Comparison of ENCODE assay signal across 15 cellular contexts in the genomic region with DNA sequence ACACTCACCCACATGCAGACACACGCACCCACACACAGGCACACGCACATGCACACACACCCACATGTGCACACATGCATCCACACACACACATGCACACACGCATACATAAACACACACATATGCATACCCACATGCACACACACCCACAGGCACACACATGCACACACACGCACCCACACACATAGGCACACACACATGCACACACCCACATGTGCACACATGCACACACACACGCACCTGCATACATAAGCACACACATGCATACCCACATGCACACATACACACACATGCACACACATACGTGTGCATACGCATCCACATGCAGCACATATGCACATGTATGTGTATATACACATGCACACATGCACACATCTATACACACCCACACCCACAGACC.
DNase-seq lines count a peak whose midpoint lies in the region; ATAC-seq, FAIRE-seq and TF ChIP-seq lines count a peak whose summit lies in the region.
"Had no signal": no experiment of that assay in that cellular context is flagged by ENCODE, and none has a peak within 500 bp of the region (broad histone marks: within the 10 kb centered on the region; RNA-seq: fewer than 3 reads in every experiment).

No MANE protein-coding gene starts in this region.

- H3K4me2 ChIP-seq in neuronal stem cell (ENCODE audit: insufficient read depth, low read length, poor library complexity, severe bottlenecking), result no peak overlapping the region
- H3K4me2 ChIP-seq: BLaER1 treated with 17β-estradiol and CSF1 and Interleukin-3, amounts not matched to agents 10 nM and 100 nM had no signal

- peak overlapping the region; percentile 46 for H3K9ac ChIP-seq in neuronal stem cell (ENCODE audit: low read depth, low read length, poor library complexity)
- H3K9ac ChIP-seq: BLaER1 treated with 17β-estradiol and CSF1 and Interleukin-3, amounts not matched to agents 10 nM and 100 nM; GM23248 had no signal

- peak overlapping the region; percentile 59 for H3K23ac ChIP-seq in neuronal stem cell (ENCODE audit: low read depth, low read length, poor library complexity)

- no peak overlapping the region for H2BK5ac ChIP-seq in neuronal stem cell (ENCODE audit: low read length)

- H3K4me1 ChIP-seq in HEK293 (ENCODE audit: control insufficient read depth, insufficient read depth, low read length) (no peaks in the 10 kb centered on the region), lower lobe of right lung (no peaks in the 10 kb centered on the region), neuronal stem cell (ENCODE audit: control insufficient read depth in 2 of 2, insufficient read depth in 1 of 2, low read depth in 1 of 2, low read length in 2 of 2) (peaks cover 0 to 29% of the 10 kb centered on the region in 2 donors)
- H3K4me1 ChIP-seq: BLaER1 treated with 17β-estradiol and CSF1 and Interleukin-3, amounts not matched to agents 10 nM and 100 nM had no signal

- no peak overlapping the region for H2BK120ac ChIP-seq in neuronal stem cell (ENCODE audit: low read depth, low read length)

- peak overlapping the region; percentile 91 for H3K4ac ChIP-seq in neuronal stem cell (ENCODE audit: low read length)

- no peak overlapping the region for H2AFZ ChIP-seq in neuronal stem cell (ENCODE audit: low read length)
- H2AFZ ChIP-seq: GM23248 had no signal

- intact Hi-C loops in lower lobe of right lung (cut with DNase I), result no loop called here

- TF ChIP-seq CTCF in HEK293 (tag by site-specific recombination; IDR thresholded peaks at IDR 0.05) (no peak), bronchial epithelial cell (IDR thresholded peaks at IDR 0.05; ENCODE audit: insufficient read depth, low read length, severe bottlenecking) (no peak), lower lobe of right lung (IDR thresholded peaks at IDR 0.05) (no peak)

- no peak for ATAC-seq in lower lobe of right lung
- no peak for ATAC-seq in HG02870 (IDR thresholded peaks at IDR 0.05; ENCODE audit: unreplicated experiment)
- ATAC-seq in GM19324 (IDR thresholded peaks at IDR 0.05; ENCODE audit: low FRiP score, unreplicated experiment), result no peak

- H4K91ac ChIP-seq in neuronal stem cell (ENCODE audit: low read depth, low read length, poor library complexity), result no peak overlapping the region

- peak overlapping the region; percentile 61 for H3K18ac ChIP-seq in neuronal stem cell (ENCODE audit: low read length)

- peak overlapping the region; percentile 83 for H3K14ac ChIP-seq in neuronal stem cell (ENCODE audit: low read length)

- H3K36me3 ChIP-seq in HEK293 (ENCODE audit: control insufficient read depth in 2 of 2, insufficient read depth in 1 of 2, low read length in 2 of 2), result no peaks in the 10 kb centered on the region
- no peaks in the 10 kb centered on the region for H3K36me3 ChIP-seq in bronchial epithelial cell (ENCODE audit: control insufficient read depth, insufficient read depth, low read length)
- H3K36me3 ChIP-seq in lower lobe of right lung, result no peaks in the 10 kb centered on the region
- H3K36me3 ChIP-seq in neuronal stem cell (replicated peaks in 1 of 2; ENCODE audit: control insufficient read depth in 2 of 2, insufficient read depth in 2 of 2, low read length in 2 of 2), result peaks cover 0 to 3% of the 10 kb centered on the region in 2 donors
- H3K36me3 ChIP-seq: BLaER1 treated with 17β-estradiol and CSF1 and Interleukin-3, amounts not matched to agents 10 nM and 100 nM had no signal

- H3K27me3 ChIP-seq in bronchial epithelial cell (ENCODE audit: control insufficient read depth, insufficient read depth, low read length) (no peaks in the 10 kb centered on the region), lower lobe of right lung (ENCODE audit: low read depth) (peaks cover 9% of the 10 kb centered on the region), neuronal stem cell (ENCODE audit: control insufficient read depth in 3 of 3, insufficient read depth in 3 of 3, low read depth in 1 of 3, low read length in 3 of 3) (peaks cover 0 to 13% (median 2%) of the 10 kb centered on the region in 3 experiments)
- H3K27me3 ChIP-seq: BLaER1 treated with 17β-estradiol and CSF1 and Interleukin-3, amounts not matched to agents 10 nM and 100 nM had no signal

- DNase-seq in bronchial epithelial cell (ENCODE audit: low read depth), result no peak
- DNase-seq in lower lobe of right lung, result peak; percentile 10
- no peak for DNase-seq in neuronal stem cell (ENCODE audit: low spot score)
- DNase-seq in SW 1271 (lab: John Stamatoyannopoulos, UW), result no peak
- DNase-seq in NCI-H446 (lab: John Stamatoyannopoulos, UW), result no peak
- DNase-seq: ACHN; Calu3; CD4-positive, alpha-beta T cell; DMS 273 treated with DMSO at 0.1 percent for 48 hours; GM23248; H7 had no signal

- no CpG with 5 or more reads among the region's 7 CpGs for WGBS in neuronal stem cell (ENCODE audit: extremely low coverage in 2 of 2, insufficient read length in 2 of 2, insufficient replicate concordance in 1 of 2), 2 donors

- POLR2A ChIA-PET in HEK293 (lab: Yijun Ruan, JAX), result no interaction called here

- no peaks in the 10 kb centered on the region for H3K79me1 ChIP-seq in neuronal stem cell (ENCODE audit: low read depth, low read length)

- peak overlapping the region; percentile 87 for H4K8ac ChIP-seq in neuronal stem cell (ENCODE audit: low read depth, low read length)

- peak overlapping the region; percentile 11 for H2BK12ac ChIP-seq in neuronal stem cell (ENCODE audit: low read length)

- H2BK15ac ChIP-seq in neuronal stem cell (ENCODE audit: low read length), result no peak overlapping the region

- peak overlapping the region; percentile 61 for H2AK5ac ChIP-seq in neuronal stem cell (ENCODE audit: low read depth, low read length)

- FAIRE-seq in bronchial epithelial cell (lab: Jason Lieb, UNC), result peak; percentile 96

- H3K27ac ChIP-seq in HEK293 (ENCODE audit: extremely low read depth, low read depth, low read length) (no peak overlapping the region), lower lobe of right lung (no peak overlapping the region), neuronal stem cell (replicated peaks; ENCODE audit: low read length) (no peak overlapping the region)
- H3K27ac ChIP-seq: BLaER1 treated with 17β-estradiol and CSF1 and Interleukin-3, amounts not matched to agents 10 nM and 100 nM; GM23248 had no signal

- CTCF ChIA-PET in HEK293 (lab: Yijun Ruan, JAX), result no interaction called here

- no peak overlapping the region for H3K4me3 ChIP-seq in HEK293 (ENCODE audit: low read depth, low read length)
- no peak overlapping the region for H3K4me3 ChIP-seq in bronchial epithelial cell (ENCODE audit: low read depth, low read length)
- no peak overlapping the region for H3K4me3 ChIP-seq in lower lobe of right lung
- peak overlapping the region in 1 of 2 donors; percentile 75 for H3K4me3 ChIP-seq in neuronal stem cell (ENCODE audit: low read length in 2 of 2)
- H3K4me3 ChIP-seq: BLaER1 treated with 17β-estradiol and CSF1 and Interleukin-3, amounts not matched to agents 10 nM and 100 nM; GM23248 had no signal

- H3K9me3 ChIP-seq in HEK293 (ENCODE audit: control insufficient read depth, insufficient read depth, low read depth, low read length) (no peaks in the 10 kb centered on the region), lower lobe of right lung (no peaks in the 10 kb centered on the region), neuronal stem cell (replicated peaks in 1 of 2; ENCODE audit: control insufficient read depth in 2 of 2, insufficient read depth in 1 of 2, low read depth in 1 of 2, low read length in 2 of 2) (peaks cover 0 to 3% of the 10 kb centered on the region in 2 donors)
- H3K9me3 ChIP-seq: BLaER1 treated with 17β-estradiol and CSF1 and Interleukin-3, amounts not matched to agents 10 nM and 100 nM had no signal

TF ChIP-seq in HEK293, 187 proteins besides CTCF, POLR2A, EP300 and RAD21:
- TF ChIP-seq, protein P1, sequence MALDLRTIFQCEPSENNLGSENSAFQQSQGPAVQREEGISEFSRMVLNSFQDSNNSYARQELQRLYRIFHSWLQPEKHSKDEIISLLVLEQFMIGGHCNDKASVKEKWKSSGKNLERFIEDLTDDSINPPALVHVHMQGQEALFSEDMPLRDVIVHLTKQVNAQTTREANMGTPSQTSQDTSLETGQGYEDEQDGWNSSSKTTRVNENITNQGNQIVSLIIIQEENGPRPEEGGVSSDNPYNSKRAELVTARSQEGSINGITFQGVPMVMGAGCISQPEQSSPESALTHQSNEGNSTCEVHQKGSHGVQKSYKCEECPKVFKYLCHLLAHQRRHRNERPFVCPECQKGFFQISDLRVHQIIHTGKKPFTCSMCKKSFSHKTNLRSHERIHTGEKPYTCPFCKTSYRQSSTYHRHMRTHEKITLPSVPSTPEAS (tag by site-specific recombination; IDR thresholded peaks at IDR 0.05), result peak; percentile 86
- TF ChIP-seq ZNF140 (tag by site-specific recombination; IDR thresholded peaks at IDR 0.05) (no peak), MEIS1 (CRISPR knock-in tag; IDR thresholded peaks at IDR 0.05; ENCODE audit: borderline replicate concordance) (no peak), ZNF138 (tag by site-specific recombination; IDR thresholded peaks at IDR 0.05; ENCODE audit: borderline replicate concordance) (no peak), ZNF214 (tag by site-specific recombination; IDR thresholded peaks at IDR 0.05; ENCODE audit: borderline replicate concordance) (no peak), BCL11B (tag by site-specific recombination; IDR thresholded peaks at IDR 0.05; ENCODE audit: low read depth) (no peak), GLIS1 (tag by site-specific recombination; IDR thresholded peaks at IDR 0.05) (no peak), ZNF354C (tag by site-specific recombination; IDR thresholded peaks at IDR 0.05; ENCODE audit: borderline replicate concordance, low read depth) (no peak), ZFHX2 (tag by site-specific recombination; conservative IDR thresholded peaks at IDR 0.05) (peak; percentile 60), EGR2 (tag by site-specific recombination; IDR thresholded peaks at IDR 0.05; ENCODE audit: low read depth) (0 out of 2 replicates have a peak, but pooled peaks have one; percentile 27), ZNF239 (tag by site-specific recombination; IDR thresholded peaks at IDR 0.05) (no peak), ZNF169 (tag by site-specific recombination; IDR thresholded peaks at IDR 0.05) (no peak), ZNF791 (tag by site-specific recombination; IDR thresholded peaks at IDR 0.05) (no peak), ZNF558 (tag by site-specific recombination; IDR thresholded peaks at IDR 0.05) (no peak), ZNF600 (tag by site-specific recombination; IDR thresholded peaks at IDR 0.05) (no peak), ZBTB8A (tag by site-specific recombination; IDR thresholded peaks at IDR 0.05) (no peak), SCRT1 (tag by site-specific recombination; IDR thresholded peaks at IDR 0.05; ENCODE audit: borderline replicate concordance) (no peak)
